Comparison of ENCODE assay signal across 7 cellular contexts in genomic region chr13:107864543-107865460, GRCh38.
DNase-seq lines count a peak whose midpoint lies in the region; ATAC-seq and TF ChIP-seq lines count a peak whose summit lies in the region.

No MANE protein-coding gene starts in this region.

- H3K4me1 ChIP-seq in ascending aorta = peaks cover 0 to 9% of the 10 kb centered on the region in 2 donors

- H3K36me3 ChIP-seq in ascending aorta = no peaks in the 10 kb centered on the region

- in situ Hi-C loops in GM13977 (cut with MboI; ENCODE audit: low pct_unique_long_range_greater_than_20kb, low sequenced_read_pairs, unreplicated experiment) = no loop called here

- H3K27ac ChIP-seq in ascending aorta = no peak overlapping the region

- H3K9me3 ChIP-seq in ascending aorta = no peaks in the 10 kb centered on the region

- DNase-seq in GM13977 (ENCODE audit: low spot score) (peak; percentile 45), NCI-H187 (lab: John Stamatoyannopoulos, UW) (peak; percentile 17 to 90), cardiac fibroblast (ENCODE audit: low read depth in 2 of 2) (peak; percentile 63 to 66), myocyte (ENCODE audit: low read depth) (peak; percentile 60), HPDE6-E6E7 (ENCODE audit: extremely low spot score) (no peak), ascending aorta (ENCODE audit: low spot score in 2 of 2) (no peak)

- H3K27me3 ChIP-seq in ascending aorta = no peaks in the 10 kb centered on the region

- no peak for TF ChIP-seq CTCF in GM13977 (IDR thresholded peaks at IDR 0.05; ENCODE audit: extremely low read depth, insufficient read depth, missing control alignments)
- no peak for TF ChIP-seq CTCF in cardiac fibroblast (IDR thresholded peaks at IDR 0.05; ENCODE audit: low read depth, low read length)
- no peak for TF ChIP-seq CTCF in ascending aorta (IDR thresholded peaks at IDR 0.05)

- no peak overlapping the region for H3K4me3 ChIP-seq in cardiac fibroblast (replicated peaks in 1 of 2; ENCODE audit: low read depth in 2 of 2, low read length in 2 of 2)
- H3K4me3 ChIP-seq in ascending aorta = no peak overlapping the region

- no peak for ATAC-seq in GM18502 (IDR thresholded peaks at IDR 0.05; ENCODE audit: poor library complexity, unreplicated experiment)

- intact Hi-C loops in ascending aorta (cut with DNase I) = no loop called here

Comparison
In these comparisons a context has a peak if more than half of its experiments do, and no peak if none do; other contexts are left out.
1. DNase-seq: peak in GM13977 (single experiment), NCI-H187 (2 of 2), cardiac fibroblast (2 of 2) and myocyte (single experiment); none in HPDE6-E6E7 (single experiment) and ascending aorta (0 of 2).